In genomic region chr2:197200657-197201056, GRCh38 we compare ENCODE assay signal across 11 cellular contexts.
DNase-seq lines count a peak whose midpoint lies in the region; ATAC-seq and TF ChIP-seq lines count a peak whose summit lies in the region.
"Had no signal": no experiment of that assay in that cellular context is flagged by ENCODE, and none has a peak within 500 bp of the region (broad histone marks: within the 10 kb centered on the region; RNA-seq: fewer than 3 reads in every experiment).

No MANE protein-coding gene starts in this region.

- peaks cover 21% of the 10 kb centered on the region; the same call in 1 of the 2 replicates for H3K36me3 ChIP-seq in OCI-LY1 (ENCODE audit: insufficient read depth, low read length)
- H3K36me3 ChIP-seq in spleen: peaks cover 0 to 35% (median 0%) of the 10 kb centered on the region in 6 donors

- no peak for TF ChIP-seq POLR2A in spleen (IDR thresholded peaks at IDR 0.05)

- H3K27ac ChIP-seq in OCI-LY1 (ENCODE audit: low read depth, low read length, poor library complexity, severe bottlenecking): peak overlapping the region; percentile 79
- peak overlapping the region; percentile 24 to 87 (median 82) for H3K27ac ChIP-seq in spleen

- no peaks in the 10 kb centered on the region for H3K9me3 Mint-ChIP-seq in activated CD4-positive, alpha-beta T cell treated with anti-CD3 and anti-CD28 coated beads, Interleukin-2, amount 10 ng/mL, durations not matched to agents 24 days and 14 days
- H3K9me3 Mint-ChIP-seq in central memory CD8-positive, alpha-beta T cell: no peaks in the 10 kb centered on the region
- H3K9me3 Mint-ChIP-seq: HFFc6 had no signal

- peak overlapping the region; percentile 67; the same call in 1 of the 2 replicates for H3K4me2 ChIP-seq in OCI-LY1 (ENCODE audit: low read length)

- H3K4me3 Mint-ChIP-seq in activated CD4-positive, alpha-beta T cell treated with anti-CD3 and anti-CD28 coated beads, Interleukin-2, amount 10 ng/mL, durations not matched to agents 24 days and 14 days: peak overlapping the region; percentile 60
- H3K4me3 Mint-ChIP-seq in central memory CD8-positive, alpha-beta T cell: peak overlapping the region; percentile 81
- H3K4me3 Mint-ChIP-seq: HFFc6 had no signal

- H3K9ac ChIP-seq in OCI-LY1 (ENCODE audit: low read length): peak overlapping the region; percentile 22; the same call in 1 of the 2 replicates

- peaks cover 25% of the 10 kb centered on the region for H3K36me3 Mint-ChIP-seq in activated CD4-positive, alpha-beta T cell treated with anti-CD3 and anti-CD28 coated beads, Interleukin-2, amount 10 ng/mL, durations not matched to agents 24 days and 14 days (ENCODE audit: low read depth)
- H3K36me3 Mint-ChIP-seq in central memory CD8-positive, alpha-beta T cell (ENCODE audit: insufficient read depth): peaks cover 23% of the 10 kb centered on the region

- H3K4me1 Mint-ChIP-seq in activated CD4-positive, alpha-beta T cell treated with anti-CD3 and anti-CD28 coated beads, Interleukin-2, amount 10 ng/mL, durations not matched to agents 24 days and 14 days: peaks cover 64% of the 10 kb centered on the region
- peaks cover 94% of the 10 kb centered on the region for H3K4me1 Mint-ChIP-seq in central memory CD8-positive, alpha-beta T cell

- no peaks in the 10 kb centered on the region for H3F3A ChIP-seq in OCI-LY1 (ENCODE audit: insufficient read depth, low read length)

- H4K20me1 ChIP-seq in OCI-LY1 (ENCODE audit: insufficient read depth, low read length): no peaks in the 10 kb centered on the region

- no peaks in the 10 kb centered on the region for H3K9me2 ChIP-seq in OCI-LY1 (ENCODE audit: low read depth, low read length)

- H3K4me1 ChIP-seq in OCI-LY1 (ENCODE audit: insufficient read depth, low read length, severe bottlenecking): peaks cover 63% of the 10 kb centered on the region
- H3K4me1 ChIP-seq in spleen: peaks cover 15 to 100% (median 82%) of the 10 kb centered on the region in 6 donors

- no peak overlapping the region for H2AFZ ChIP-seq in OCI-LY1 (ENCODE audit: low read length)

- H3K4me3 ChIP-seq in OCI-LY1 (ENCODE audit: low read depth, low read length, poor library complexity, severe bottlenecking) (no peak overlapping the region), spleen (peak overlapping the region in 1 of 8 donors; percentile 8)

- ATAC-seq in central memory CD8-positive, alpha-beta T cell (replicated peaks; ENCODE audit: extremely low read depth, poor library complexity, severe bottlenecking): no peak
- no peak for ATAC-seq in GM18517 (IDR thresholded peaks at IDR 0.05; ENCODE audit: unreplicated experiment)
- no peak for ATAC-seq in esophagus mucosa

- TF ChIP-seq CTCF in OCI-LY1 (IDR thresholded peaks at IDR 0.05; ENCODE audit: low read length) (no peak), spleen (IDR thresholded peaks at IDR 0.05 in 8 of 11, conservative IDR thresholded peaks at IDR 0.05 in 3 of 11) (no peak)

- no peak for DNase-seq in activated CD4-positive, alpha-beta T cell treated with anti-CD3 and anti-CD28 coated beads, Interleukin-2, amount 10 ng/mL, durations not matched to agents 24 days and 14 days
- DNase-seq in activated CD4-positive, alpha-beta T cell treated with anti-CD3 and anti-CD28 coated beads for 48 hours: no peak
- DNase-seq in central memory CD8-positive, alpha-beta T cell (ENCODE audit: low spot score in 2 of 2): no peak
- DNase-seq in spleen (no peak), GM19240 (ENCODE audit: insufficient read length, low spot score) (no peak)
- DNase-seq: foreskin fibroblast, HFFc6, NCI-H748 treated with DMSO at 0.1 percent for 48 hours had no signal

- no peaks in the 10 kb centered on the region for H3K79me2 ChIP-seq in OCI-LY1 (ENCODE audit: insufficient read depth, low read length)

- no peaks in the 10 kb centered on the region for H3K9me3 ChIP-seq in OCI-LY1 (ENCODE audit: low read length)
- no peaks in the 10 kb centered on the region for H3K9me3 ChIP-seq in spleen

- H3K27me3 Mint-ChIP-seq in activated CD4-positive, alpha-beta T cell treated with anti-CD3 and anti-CD28 coated beads, Interleukin-2, amount 10 ng/mL, durations not matched to agents 24 days and 14 days: no peaks in the 10 kb centered on the region
- no peaks in the 10 kb centered on the region for H3K27me3 Mint-ChIP-seq in central memory CD8-positive, alpha-beta T cell

- peak overlapping the region; percentile 73 for H3K27ac Mint-ChIP-seq in activated CD4-positive, alpha-beta T cell treated with anti-CD3 and anti-CD28 coated beads, Interleukin-2, amount 10 ng/mL, durations not matched to agents 24 days and 14 days
- H3K27ac Mint-ChIP-seq in central memory CD8-positive, alpha-beta T cell (ENCODE audit: low read depth): peak overlapping the region; percentile 91
- H3K27ac Mint-ChIP-seq: HFFc6 had no signal

- intact Hi-C loops in activated CD4-positive, alpha-beta T cell treated with anti-CD3 and anti-CD28 coated beads, Interleukin-2, amount 10 ng/mL, durations not matched to agents 24 days and 14 days (cut with micrococcal nuclease): no loop called here
- intact Hi-C loops in spleen (cut with DNase I; ENCODE audit: low total_unique reads): no loop called here

- WGBS in spleen, 5 donors: 56 to 73% (median 68%) methylated on average over 2 of the region's 2 CpGs

- H3K27me3 ChIP-seq in OCI-LY1 (ENCODE audit: insufficient read depth, low read length) (no peaks in the 10 kb centered on the region), spleen (replicated peaks in 1 of 7) (no peaks in the 10 kb centered on the region)
